In the genomic region with DNA sequence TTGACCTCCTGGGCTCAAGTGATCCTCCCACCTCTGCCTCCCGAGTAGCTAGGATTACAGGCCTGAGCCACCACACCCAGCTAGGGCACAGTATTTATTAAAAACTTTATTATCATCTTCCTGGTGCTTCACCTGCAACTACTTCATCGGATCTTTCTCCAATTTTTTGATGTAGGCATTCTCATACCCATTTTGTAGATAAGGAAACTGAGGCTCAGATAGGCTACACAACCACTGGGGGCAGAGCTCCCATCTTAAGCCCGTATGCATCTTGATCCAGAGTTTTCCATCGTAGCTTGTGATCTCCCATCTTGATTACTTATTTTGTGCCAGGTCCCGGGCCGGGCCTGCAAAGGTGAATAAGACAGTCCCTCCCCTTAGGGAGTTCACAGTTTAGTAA, we compare ENCODE assay signal across 1 cellular context.
TF ChIP-seq lines count a peak whose summit lies in the region.

No MANE protein-coding gene starts in this region.

TF ChIP-seq in H1, 55 proteins besides CTCF, POLR2A, EP300 and RAD21:
- TF ChIP-seq KDM1A (IDR thresholded peaks at IDR 0.05; ENCODE audit: borderline replicate concordance, low read length), result no peak
- TF ChIP-seq EZH2 (IDR thresholded peaks at IDR 0.05; ENCODE audit: low read depth, low read length, severe bottlenecking), result no peak
- no peak for TF ChIP-seq PHF8 (conservative IDR thresholded peaks at IDR 0.05; ENCODE audit: low read depth, low read length)
- no peak for TF ChIP-seq ZNF274 (IDR thresholded peaks at IDR 0.05; ENCODE audit: borderline replicate concordance, extremely low read depth, low read length)
- no peak for TF ChIP-seq KDM5A (IDR thresholded peaks at IDR 0.05; ENCODE audit: low read length)
- TF ChIP-seq SIX5 (IDR thresholded peaks at IDR 0.05; ENCODE audit: low read depth, low read length), result no peak
- TF ChIP-seq RNF2 (IDR thresholded peaks at IDR 0.05; ENCODE audit: borderline replicate concordance, low read depth, low read length, missing control alignments, poor library complexity, severe bottlenecking), result no peak
